Comparison of ENCODE assay signal across 1 cellular context in genomic region chr21:28207776-28208175, GRCh38.
TF ChIP-seq lines count a peak whose summit lies in the region.

No MANE protein-coding gene starts in this region.

TF ChIP-seq in GM23338, 12 proteins besides CTCF, POLR2A, EP300 and RAD21 (continued from another document):
- no peak for TF ChIP-seq REST (IDR thresholded peaks at IDR 0.05; ENCODE audit: unreplicated experiment)
- no peak for TF ChIP-seq ZNF462 (CRISPR knock-in tag; IDR thresholded peaks at IDR 0.05)
TF ChIP-seq in GM23338: peak in this region for 0.
